In the genomic region with DNA sequence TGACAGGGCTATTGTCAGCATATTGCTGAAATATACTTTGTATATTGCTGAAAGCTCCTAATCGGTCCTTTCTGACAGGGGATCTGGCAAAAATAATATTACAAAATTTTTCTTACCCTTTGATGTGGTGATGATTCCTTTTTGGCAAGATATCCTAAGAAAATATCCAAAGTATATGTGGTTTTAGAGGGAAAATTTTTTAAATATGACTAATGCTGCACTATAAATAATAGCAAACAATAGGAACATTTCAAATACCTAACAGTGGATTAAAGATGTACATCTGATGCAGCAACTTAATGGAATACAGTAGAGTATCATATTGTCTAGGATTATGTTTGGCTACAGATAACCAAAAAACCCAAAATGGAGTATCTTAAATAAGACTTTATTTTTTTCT, we compare ENCODE assay signal across 26 cellular contexts. TPM values are rescaled to one million over a fixed set of nuclear protein-coding genes. Genes with fewer than 3 reads are reported as not detected.
A peak's percentile ranks its signal among the peaks of the same experiment; 100 is the strongest.
DNase-seq lines count a peak whose midpoint lies in the region; ATAC-seq, FAIRE-seq and TF ChIP-seq lines count a peak whose summit lies in the region.
"Had no signal": no experiment of that assay in that cellular context is flagged by ENCODE, and none has a peak within 500 bp of the region (broad histone marks: within the 10 kb centered on the region; RNA-seq: fewer than 3 reads in every experiment).

No MANE protein-coding gene starts in this region.

- H3K9ac ChIP-seq in GM23248: no peak overlapping the region

- WGBS in GM23248 (ENCODE audit: low coverage in 1 of 2, low lambda C conversion rate in 2 of 2, missing lambda C conversion rate in 2 of 2), 2 experiments: 27 to 47% methylated on average over 1 of the region's 1 CpG
- WGBS in pancreas, 2 donors: 44 to 91% methylated on average over 1 of the region's 1 CpG
- 4 to 9% methylated on average over 1 of the region's 1 CpG for WGBS in aorta, 2 donors

- no peaks in the 10 kb centered on the region for H3K27me3 ChIP-seq in GM23248 (replicated peaks; ENCODE audit: insufficient read depth)
- H3K27me3 ChIP-seq in RWPE2 (ENCODE audit: insufficient read depth, poor library complexity, severe bottlenecking): no peaks in the 10 kb centered on the region
- H3K27me3 ChIP-seq in pancreas: no peaks in the 10 kb centered on the region
- H3K27me3 ChIP-seq in aorta (ENCODE audit: control insufficient read depth in 1 of 2, insufficient read depth in 2 of 2, low read length in 1 of 2): no peaks in the 10 kb centered on the region

- TF ChIP-seq CTCF in RWPE2 (IDR thresholded peaks at IDR 0.05; ENCODE audit: poor library complexity, severe bottlenecking): no peak
- no peak for TF ChIP-seq CTCF in cardiac fibroblast (IDR thresholded peaks at IDR 0.05; ENCODE audit: low read depth, low read length)
- no peak for TF ChIP-seq CTCF in pancreas (IDR thresholded peaks at IDR 0.05)
- no peak for TF ChIP-seq CTCF in omental fat pad (IDR thresholded peaks at IDR 0.05)

- H3K79me2 ChIP-seq in GM23248 (ENCODE audit: insufficient read depth): no peaks in the 10 kb centered on the region

- H3K36me3 ChIP-seq in GM23248 (ENCODE audit: low read depth): no peaks in the 10 kb centered on the region
- H3K36me3 ChIP-seq in RWPE2 (ENCODE audit: low read depth): no peaks in the 10 kb centered on the region
- no peaks in the 10 kb centered on the region for H3K36me3 ChIP-seq in pancreas
- no peaks in the 10 kb centered on the region for H3K36me3 ChIP-seq in aorta (ENCODE audit: control insufficient read depth in 1 of 2, insufficient read depth in 2 of 2, low read length in 1 of 2)
- H3K36me3 ChIP-seq: WERI-Rb-1 had no signal

- no peaks in the 10 kb centered on the region for H3F3A ChIP-seq in GM23248 (ENCODE audit: insufficient read depth)

- no peak overlapping the region for H2AFZ ChIP-seq in GM23248
- H2AFZ ChIP-seq: PC-9 had no signal

- in situ Hi-C loops in GM23248 (cut with MboI): no loop called here

- H3K9me2 ChIP-seq in GM23248 (ENCODE audit: insufficient read depth): no peaks in the 10 kb centered on the region

- DNase-seq in GM23248 (peak; percentile 5), RWPE2 (ENCODE audit: low spot score) (no peak), cardiac fibroblast (ENCODE audit: low read depth in 2 of 2) (peak; percentile 33 to 36), pancreas (no peak), aorta (no peak), omental fat pad (ENCODE audit: low spot score) (no peak), Kasumi-1 (lab: John Stamatoyannopoulos, UW) (no peak)
- DNase-seq: activated CD4-positive, alpha-beta T cell treated with anti-CD3 and anti-CD28 coated beads for 48 hours; anterior cingulate cortex; C1 segment of cervical spinal cord; cerebellar nuclear complex; DMS153; MM.1S; NCI-H1417; NCI-H2029; NCI-H524; NK-92 treated with Interleukin-12 subunit alpha and Interleukin-12 subunit beta, amount 100 ng/mL, for 24 hours; PC-9; small intestine; stimulated activated naive B cell treated with anti-CD40 and anti-IgM and Interleukin-4, amounts not matched to agents 10 μg/mL and 1 μg/mL and 100 μg/mL, for 72 hours; T1000; WERI-Rb-1 had no signal

- H3K4me3 ChIP-seq in GM23248: no peak overlapping the region
- H3K4me3 ChIP-seq in RWPE2 (ENCODE audit: severe bottlenecking): no peak overlapping the region
- no peak overlapping the region for H3K4me3 ChIP-seq in cardiac fibroblast (replicated peaks in 1 of 2; ENCODE audit: low read depth in 2 of 2, low read length in 2 of 2)
- H3K4me3 ChIP-seq in pancreas: no peak overlapping the region
- H3K4me3 ChIP-seq in aorta (ENCODE audit: low read length in 2 of 2): no peak overlapping the region
- H3K4me3 ChIP-seq: K562, PC-9 had no signal

- H3K27ac ChIP-seq in GM23248 (no peak overlapping the region), RWPE2 (ENCODE audit: poor library complexity, severe bottlenecking) (no peak overlapping the region), pancreas (no peak overlapping the region), aorta (ENCODE audit: low read depth in 1 of 2, low read length in 2 of 2) (no peak overlapping the region)
- H3K27ac ChIP-seq: PC-9, WERI-Rb-1 had no signal

- H3K9me3 ChIP-seq in GM23248 (ENCODE audit: low read depth) (no peaks in the 10 kb centered on the region), RWPE2 (ENCODE audit: severe bottlenecking) (no peaks in the 10 kb centered on the region), pancreas (no peaks in the 10 kb centered on the region), aorta (ENCODE audit: control insufficient read depth, low read length) (no peaks in the 10 kb centered on the region)

- intact Hi-C loops in pancreas (cut with DNase I) (no loop called here), aorta (cut with DNase I) (no loop called here)

- no peak overlapping the region for H3K4me2 ChIP-seq in GM23248 (ENCODE audit: unreplicated experiment)
- H3K4me2 ChIP-seq: PC-9 had no signal

- H4K20me1 ChIP-seq in GM23248 (ENCODE audit: insufficient read depth): no peaks in the 10 kb centered on the region

- FAIRE-seq in pancreas (lab: Jason Lieb, UNC): peak; percentile 13
- FAIRE-seq: endometrium, HTR-8/SVneo, K562, small intestine had no signal

- H3K4me1 ChIP-seq in GM23248 (ENCODE audit: insufficient read depth): 0 out of 2 replicates have a peak, but pooled peaks cover 3% of the 10 kb centered on the region
- no peaks in the 10 kb centered on the region for H3K4me1 ChIP-seq in RWPE2 (ENCODE audit: insufficient read depth, poor library complexity, severe bottlenecking)
- H3K4me1 ChIP-seq in pancreas: no peaks in the 10 kb centered on the region
- no peaks in the 10 kb centered on the region for H3K4me1 ChIP-seq in aorta (ENCODE audit: control insufficient read depth in 1 of 2, insufficient read depth in 2 of 2, low read length in 2 of 2)

- ATAC-seq in RWPE2 (ENCODE audit: low read depth) (peak; percentile 40; the same call in 1 of the 3 replicates), pancreas (no peak), aorta (ENCODE audit: low FRiP score) (no peak), GM18867 (IDR thresholded peaks at IDR 0.05; ENCODE audit: unreplicated experiment) (no peak), omental fat pad (ENCODE audit: low FRiP score) (no peak)
- ATAC-seq: K562; stimulated activated naive B cell treated with anti-CD40 and anti-IgM and Interleukin-4, amounts not matched to agents 10 μg/mL and 1 μg/mL and 100 μg/mL, for 72 hours had no signal

RNA-seq across cellular contexts. Expression of a gene that starts 49.6 kb away (rescaled TPM):
- 12.9 and 19.0 TPM in 2 replicates for total RNA-seq in GM23248 (2014; rRNA removed; shearing (Covaris generic))
- polyA plus RNA-seq in GM23248 (2016; fragmentation: Nextera tagmentation; extraction: Ambion mirVana) (21.3 and 23.9 TPM in 2 replicates), pancreas (10 to 100 TPM in 1 of 2 donors, 1 to 10 TPM in 1; 6.8 to 23.2 TPM), aorta (10 to 100 TPM; 11.5 to 15.2 TPM)
- total RNA-seq in pancreas (1 to 10 TPM; 4.5 to 8.8 (median 7.0) TPM), aorta (10 to 100 TPM; 17.2 to 26.2 TPM), omental fat pad (10 to 100 TPM in 3 of 4 donors, 1 to 10 TPM in 1; 9.5 to 25.9 (median 16.4) TPM)

Comparison
In these comparisons a context has a peak if more than half of its experiments do, and no peak if none do; other contexts are left out.
1. DNase-seq: peak in GM23248 (single experiment) and cardiac fibroblast (2 of 2); none in RWPE2 (single experiment), pancreas (0 of 6), aorta (0 of 2), omental fat pad (single experiment) and Kasumi-1 (0 of 2).